ENCODE assay signal across 31 cellular contexts in genomic region chr5:148993283-148993936, GRCh38.
"Had no signal": no experiment of that assay in that cellular context is flagged by ENCODE, and none has a peak within 500 bp of the region (broad histone marks: within the 10 kb centered on the region; RNA-seq: fewer than 3 reads in every experiment).

No MANE protein-coding gene starts in this region.

- H3K9me3 ChIP-seq: ascending aorta, ovary, stomach, thyroid gland, upper lobe of left lung, vagina had no signal

- ATAC-seq: activated CD4-positive, CD25-positive, alpha-beta regulatory T cell treated with anti-CD3 and anti-CD28 coated beads, Interleukin-2, amount 50 U/mL, for 24 hours; esophagus mucosa; left colon; naive thymus-derived CD4-positive, alpha-beta T cell; stimulated activated naive B cell treated with anti-CD40 and anti-IgM and Interleukin-4, amounts not matched to agents 10 μg/mL and 1 μg/mL and 100 μg/mL, for 72 hours; T-helper 17 cell had no signal

- FAIRE-seq: islet of Langerhans had no signal

- DNase-seq: activated CD4-positive, alpha-beta memory T cell treated with anti-CD3 and anti-CD28 coated beads for 36 hours; activated CD4-positive, alpha-beta T cell treated with anti-CD3 and anti-CD28 coated beads, Interleukin-2, amount 10 ng/mL, durations not matched to agents 24 days and 14 days; activated CD8-positive, alpha-beta memory T cell treated with anti-CD3 and anti-CD28 coated beads, Interleukin-2, amount 50 U/mL, for 4 hours; activated effector memory CD4-positive, alpha-beta T cell treated with anti-CD3 and anti-CD28 coated beads, Interleukin-2, amount 50 U/mL, for 16 hours; activated naive CD4-positive, alpha-beta T cell treated with anti-CD3 and anti-CD28 coated beads for 36 hours; activated naive CD8-positive, alpha-beta T cell treated with anti-CD3 and anti-CD28 coated beads for 36 hours; activated T-cell treated with anti-CD3 and anti-CD28 coated beads, Interleukin-2, amount 50 U/mL, for 1 hour; brain microvascular endothelial cell; dorsolateral prefrontal cortex; effector memory CD4-positive, alpha-beta T cell; foreskin fibroblast; left colon; midbrain; naive thymus-derived CD4-positive, alpha-beta T cell; ovary; retina; stimulated activated CD4-positive, alpha-beta T cell treated with anti-CD3 and anti-CD28 coated beads, Interleukin-15, amount 100 ng/mL, for 24 hours; stimulated activated CD4-positive, alpha-beta T cell treated with anti-CD3 and anti-CD28 coated beads, Interleukin-2, amount 100 ng/mL, for 24 hours; stimulated activated naive B cell treated with anti-CD40 and anti-IgM and Interleukin-4, amounts not matched to agents 10 μg/mL and 1 μg/mL and 100 μg/mL, for 72 hours; stomach; T-helper 17 cell; T1000; thyroid gland; upper lobe of left lung; WERI-Rb-1 had no signal

- H3K36me3 ChIP-seq: ascending aorta, brain microvascular endothelial cell, ovary, stomach, thyroid gland, upper lobe of left lung, vagina, WERI-Rb-1 had no signal

- H3K27me3 ChIP-seq: ascending aorta, brain microvascular endothelial cell, ovary, stomach, thyroid gland, upper lobe of left lung, vagina had no signal

- H3K4me1 ChIP-seq: thyroid gland had no signal

- H3K27ac ChIP-seq: ascending aorta, brain microvascular endothelial cell, coronary artery, dorsolateral prefrontal cortex, ovary, stomach, thyroid gland, upper lobe of left lung, vagina, WERI-Rb-1 had no signal

- H3K4me3 ChIP-seq: ascending aorta, coronary artery, dorsolateral prefrontal cortex, ovary, stomach, thyroid gland, upper lobe of left lung, vagina had no signal
